ENCODE assay signal across 21 cellular contexts in genomic region chr12:105502426-105502930, GRCh38.
"Had no signal": no experiment of that assay in that cellular context is flagged by ENCODE, and none has a peak within 500 bp of the region (broad histone marks: within the 10 kb centered on the region; RNA-seq: fewer than 3 reads in every experiment).

No MANE protein-coding gene starts in this region.

- H3K4me1 Mint-ChIP-seq: immature natural killer cell; memory B cell; stimulated activated effector memory CD8-positive, alpha-beta T cell treated with anti-CD3 and anti-CD28 coated beads, Interleukin-12 subunit alpha, Interleukin-12 subunit beta, amount 100 ng/mL, for 72 hours had no signal

- H3K4me3 Mint-ChIP-seq: immature natural killer cell; memory B cell; naive B cell; neural crest cell; stimulated activated effector memory CD8-positive, alpha-beta T cell treated with anti-CD3 and anti-CD28 coated beads, Interleukin-12 subunit alpha, Interleukin-12 subunit beta, amount 100 ng/mL, for 72 hours; stimulated activated naive CD8-positive, alpha-beta T cell treated with anti-CD3 and anti-CD28 coated beads, Interleukin-15, Interleukin-2, amounts not matched to agents 100 ng/mL and 50 ng/mL, for 24 hours had no signal

- H3K4me3 ChIP-seq: colonic mucosa, heart right ventricle, left ventricle myocardium inferior, lower lobe of right lung, psoas muscle, right lobe of liver, tibial artery, upper lobe of left lung had no signal

- H3K4me1 ChIP-seq: colonic mucosa, heart right ventricle, left ventricle myocardium inferior, lower lobe of right lung, psoas muscle, right lobe of liver, tibial artery, upper lobe of left lung had no signal

- H3K36me3 Mint-ChIP-seq: immature natural killer cell; memory B cell; naive B cell; stimulated activated effector memory CD8-positive, alpha-beta T cell treated with anti-CD3 and anti-CD28 coated beads, Interleukin-12 subunit alpha, Interleukin-12 subunit beta, amount 100 ng/mL, for 72 hours had no signal

- ATAC-seq: heart right ventricle; lower lobe of right lung; psoas muscle; right lobe of liver; stimulated activated effector memory CD8-positive, alpha-beta T cell treated with anti-CD3 and anti-CD28 coated beads, Interleukin-12 subunit alpha, Interleukin-12 subunit beta, amount 100 ng/mL, for 72 hours had no signal

- H3K27ac Mint-ChIP-seq: immature natural killer cell; memory B cell; naive B cell; stimulated activated effector memory CD8-positive, alpha-beta T cell treated with anti-CD3 and anti-CD28 coated beads, Interleukin-12 subunit alpha, Interleukin-12 subunit beta, amount 100 ng/mL, for 72 hours; stimulated activated naive CD8-positive, alpha-beta T cell treated with anti-CD3 and anti-CD28 coated beads, Interleukin-15, Interleukin-2, amounts not matched to agents 100 ng/mL and 50 ng/mL, for 24 hours had no signal

- H3K27me3 ChIP-seq: colonic mucosa, heart right ventricle, right lobe of liver, tibial artery, upper lobe of left lung had no signal

- H3K27ac ChIP-seq: colonic mucosa, heart right ventricle, left ventricle myocardium inferior, lower lobe of right lung, psoas muscle, right lobe of liver, tibial artery, upper lobe of left lung had no signal

- H3K9me3 ChIP-seq: colonic mucosa, lower lobe of right lung, tibial artery, upper lobe of left lung had no signal

- H3K9me3 Mint-ChIP-seq: neural crest cell; stimulated activated effector memory CD8-positive, alpha-beta T cell treated with anti-CD3 and anti-CD28 coated beads, Interleukin-12 subunit alpha, Interleukin-12 subunit beta, amount 100 ng/mL, for 72 hours had no signal

- DNase-seq: caudate nucleus; colonic mucosa; effector CD4-positive, alpha-beta T cell; heart right ventricle; hypothalamus; immature natural killer cell; left ventricle myocardium inferior; lower lobe of right lung; naive B cell; nucleus accumbens; psoas muscle; retina; right lobe of liver; stimulated activated CD4-positive, alpha-beta T cell treated with anti-CD3 and anti-CD28 coated beads, Interleukin-4, amount 100 ng/mL, for 1 hour; stimulated activated CD8-positive, alpha-beta memory T cell treated with anti-CD3 and anti-CD28 coated beads, Interleukin-4, amount 100 ng/mL, for 48 hours; tibial artery; upper lobe of left lung had no signal

- H3K36me3 ChIP-seq: colonic mucosa, heart right ventricle, left ventricle myocardium inferior, lower lobe of right lung, right lobe of liver, tibial artery, upper lobe of left lung had no signal
